ENCODE assay signal across 8 cellular contexts in genomic region chr11:64887757-64888405, GRCh38.
DNase-seq lines count a peak whose midpoint lies in the region; ATAC-seq and TF ChIP-seq lines count a peak whose summit lies in the region.

No MANE protein-coding gene starts in this region.

- H3K27ac ChIP-seq in OCI-LY1 (ENCODE audit: low read depth, low read length, poor library complexity, severe bottlenecking) = peak overlapping the region; percentile 80

- no peaks in the 10 kb centered on the region for H3K9me2 ChIP-seq in OCI-LY1 (ENCODE audit: low read depth, low read length)

- H3K9me3 ChIP-seq in OCI-LY1 (ENCODE audit: low read length) = no peaks in the 10 kb centered on the region

- H3K36me3 Mint-ChIP-seq in nephron (ENCODE audit: low read depth) = no peaks in the 10 kb centered on the region

- ATAC-seq in HG03342 (IDR thresholded peaks at IDR 0.05; ENCODE audit: unreplicated experiment) = peak; percentile 75

- H3K79me2 ChIP-seq in OCI-LY1 (ENCODE audit: insufficient read depth, low read length) = no peaks in the 10 kb centered on the region

- no peaks in the 10 kb centered on the region for H3K27me3 Mint-ChIP-seq in nephron (ENCODE audit: low read depth)

- no peaks in the 10 kb centered on the region for H3K36me3 ChIP-seq in OCI-LY1 (ENCODE audit: insufficient read depth, low read length)

- no peaks in the 10 kb centered on the region for H4K20me1 ChIP-seq in OCI-LY1 (ENCODE audit: insufficient read depth, low read length)

- H3K27ac Mint-ChIP-seq in nephron = peak overlapping the region; percentile 61 to 93 (median 90)

- H3F3A ChIP-seq in OCI-LY1 (ENCODE audit: insufficient read depth, low read length) = no peaks in the 10 kb centered on the region

- DNase-seq in NCI-H510A treated with DMSO at 0.1 percent for 48 hours (lab: John Stamatoyannopoulos, UW) (peak; percentile 11), NCI-H510A (lab: John Stamatoyannopoulos, UW) (no peak), activated T-cell treated with anti-CD3 and anti-CD28 coated beads for 48 hours (ENCODE audit: low read depth) (peak; percentile 84), fibroblast of gingiva (ENCODE audit: low read depth) (peak; percentile 25)
- DNase-seq in stimulated activated naive CD4-positive, alpha-beta T cell (lab: John Stamatoyannopoulos, UW) = peak; percentile 68 to 89 (median 80)

- H3K4me3 ChIP-seq in OCI-LY1 (ENCODE audit: low read depth, low read length, poor library complexity, severe bottlenecking) = peak overlapping the region; percentile 52

- H3K4me3 Mint-ChIP-seq in nephron = peak overlapping the region; percentile 74 to 80 (median 79)

- TF ChIP-seq CTCF in OCI-LY1 (IDR thresholded peaks at IDR 0.05; ENCODE audit: low read length) (peak; percentile 88), nephron (IDR thresholded peaks at IDR 0.05; ENCODE audit: unreplicated experiment in 3 of 3) (peak; percentile 98 to 100 (median 99))

- peak overlapping the region; percentile 42; the same call in 1 of the 2 replicates for H2AFZ ChIP-seq in OCI-LY1 (ENCODE audit: low read length)

- peak overlapping the region; percentile 76 for H3K4me2 ChIP-seq in OCI-LY1 (ENCODE audit: low read length)

- peaks cover 55% of the 10 kb centered on the region for H3K4me1 ChIP-seq in OCI-LY1 (ENCODE audit: insufficient read depth, low read length, severe bottlenecking)

- peak overlapping the region; percentile 66 for H3K9ac ChIP-seq in OCI-LY1 (ENCODE audit: low read length)

- no peaks in the 10 kb centered on the region for H3K27me3 ChIP-seq in OCI-LY1 (ENCODE audit: insufficient read depth, low read length)

- no peaks in the 10 kb centered on the region for H3K9me3 Mint-ChIP-seq in nephron

- peaks cover 9% of the 10 kb centered on the region for H3K4me1 Mint-ChIP-seq in nephron
